Comparison of ENCODE assay signal across 28 cellular contexts in the genomic region with DNA sequence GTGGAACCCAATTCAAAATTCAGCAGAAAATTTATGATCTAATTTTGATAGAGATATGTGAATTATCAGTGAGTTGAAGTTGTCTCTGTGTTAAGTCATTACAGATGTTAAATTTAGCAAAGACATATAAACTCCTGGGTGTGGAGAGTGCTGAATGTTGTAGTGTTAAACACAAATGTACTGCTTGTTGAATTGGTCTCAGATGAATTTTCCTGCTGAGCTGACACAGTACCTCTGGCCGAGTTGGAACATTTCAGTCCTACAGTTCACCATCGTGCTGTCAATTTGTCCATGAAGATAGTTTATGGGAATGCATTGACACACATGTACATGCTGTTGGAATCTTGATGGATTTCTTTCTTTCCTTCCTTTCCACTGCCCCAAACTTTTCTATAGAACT.
"Had no signal": no experiment of that assay in that cellular context is flagged by ENCODE, and none has a peak within 500 bp of the region (broad histone marks: within the 10 kb centered on the region; RNA-seq: fewer than 3 reads in every experiment).

No MANE protein-coding gene starts in this region.

- H3K4me3 ChIP-seq: adrenal gland, body of pancreas, colonic mucosa, esophagus squamous epithelium had no signal

- H3K36me3 ChIP-seq: adrenal gland, colonic mucosa, esophagus squamous epithelium, WERI-Rb-1 had no signal

- H3K9me3 ChIP-seq: adrenal gland, body of pancreas, colonic mucosa, esophagus squamous epithelium had no signal

- H3K27ac ChIP-seq: adrenal gland, body of pancreas, colonic mucosa, epithelial cell of prostate, esophagus squamous epithelium, WERI-Rb-1 had no signal

- H3K4me1 ChIP-seq: body of pancreas, colonic mucosa, esophagus squamous epithelium had no signal

- DNase-seq: activated B cell treated with CpG ODN at 0.5 μM for 24 hours; activated CD4-positive, alpha-beta T cell treated with anti-CD3 and anti-CD28 coated beads for 48 hours; activated CD4-positive, alpha-beta T cell treated with anti-CD3 and anti-CD28 coated beads, Interleukin-2, amount 50 U/mL, for 1 hour; activated CD4-positive, alpha-beta T cell treated with anti-CD3 and anti-CD28 coated beads, Interleukin-2, amount 50 U/mL, for 48 hours; activated CD8-positive, alpha-beta memory T cell treated with anti-CD3 and anti-CD28 coated beads for 24 hours; activated CD8-positive, alpha-beta T cell treated with anti-CD3 and anti-CD28 coated beads for 36 hours; activated effector memory CD4-positive, alpha-beta T cell treated with Interleukin-2 at 50 U/mL for 16 hours; activated naive CD4-positive, alpha-beta T cell treated with anti-CD3 and anti-CD28 coated beads for 36 hours; activated naive CD8-positive, alpha-beta T cell treated with anti-CD3 and anti-CD28 coated beads for 36 hours; activated naive CD8-positive, alpha-beta T cell treated with anti-CD3 and anti-CD28 coated beads, Interleukin-2, amount 50 U/mL, for 24 hours; activated T-cell treated with anti-CD3 and anti-CD28 coated beads, Interleukin-2, amount 50 U/mL, for 4 hours; adrenal gland; amygdala; aorta; body of pancreas; central memory CD4-positive, alpha-beta T cell; cerebellar nuclear complex; colonic mucosa; effector CD8-positive, alpha-beta T cell; esophagus squamous epithelium; foreskin fibroblast; T-helper 1 cell; T-helper 17 cell; T1000; WERI-Rb-1 had no signal

- H3K27me3 ChIP-seq: adrenal gland, body of pancreas, colonic mucosa, esophagus squamous epithelium had no signal

- ATAC-seq: activated CD4-positive, CD25-positive, alpha-beta regulatory T cell treated with anti-CD3 and anti-CD28 coated beads, Interleukin-2, amount 50 U/mL, for 24 hours; activated CD8-positive, alpha-beta T cell treated with anti-CD3 and anti-CD28 coated beads for 36 hours; activated naive CD8-positive, alpha-beta T cell treated with anti-CD3 and anti-CD28 coated beads, Interleukin-2, amount 50 U/mL, for 24 hours; activated T-cell treated with anti-CD3 and anti-CD28 coated beads, Interleukin-2, amount 50 U/mL, for 4 hours; activated T-helper 17 cell treated with anti-CD3 and anti-CD28 coated beads, Interleukin-2, amount 50 U/mL, for 72 hours; body of pancreas; T-helper 17 cell had no signal
